ENCODE assay signal across 15 cellular contexts in genomic region chr5:1461396-1461795, GRCh38. TPM values are rescaled to one million over a fixed set of nuclear protein-coding genes. Genes with fewer than 3 reads are reported as not detected.
A peak's percentile ranks its signal among the peaks of the same experiment; 100 is the strongest.
DNase-seq lines count a peak whose midpoint lies in the region; ATAC-seq and TF ChIP-seq lines count a peak whose summit lies in the region.
"Had no signal": no experiment of that assay in that cellular context is flagged by ENCODE, and none has a peak within 500 bp of the region (broad histone marks: within the 10 kb centered on the region; RNA-seq: fewer than 3 reads in every experiment).

No MANE protein-coding gene starts in this region.

- peaks cover 3% of the 10 kb centered on the region; the same call in 1 of the 2 replicates for H4K20me1 ChIP-seq in GM23338 (replicated peaks; ENCODE audit: insufficient read depth)

- H3K4me3 ChIP-seq in GM23338, result no peak overlapping the region
- H3K4me3 ChIP-seq: A549 had no signal

- H3K9me3 Mint-ChIP-seq in GM23338, result peaks cover 48% of the 10 kb centered on the region
- H3K9me3 Mint-ChIP-seq: CD8-positive, alpha-beta T cell had no signal

- no peak for ATAC-seq in Right ventricle myocardium superior (ENCODE audit: poor library complexity)
- no peak for ATAC-seq in left cardiac atrium
- ATAC-seq in GM23338, result no peak
- ATAC-seq: A549; CD8-positive, alpha-beta T cell had no signal

- H3K36me3 ChIP-seq in GM23338 (ENCODE audit: insufficient read depth), result peaks cover 43% of the 10 kb centered on the region

- H3K27me3 Mint-ChIP-seq in GM23338 (ENCODE audit: insufficient read depth, low read depth, poor library complexity), result peaks cover 15% of the 10 kb centered on the region

- intact Hi-C loops in Right ventricle myocardium superior (cut with DNase I), result no loop called here
- intact Hi-C loops in left cardiac atrium (cut with DNase I), result no loop called here
- intact Hi-C loops in posterior vena cava (cut with DNase I), result loop anchor here in 1 of 2 donors (5.0 kb wide), 1 partner anchor 1936 kb away; no protein-coding TSS in a partner anchor

- H3K36me3 Mint-ChIP-seq in GM23338 (ENCODE audit: low read depth), result peaks cover 92% of the 10 kb centered on the region

- DNase-seq in Right ventricle myocardium superior (peak; percentile 8), left cardiac atrium (no peak), GM23338 (ENCODE audit: low spot score) (no peak), posterior vena cava (ENCODE audit: low spot score) (peak; percentile 69), RPMI8226 (no peak), NCI-H146 treated with DMSO at 0.1 percent for 48 hours (lab: John Stamatoyannopoulos, UW; ENCODE audit: unreplicated experiment) (no peak), NCI-H2171 treated with DMSO at 0.1 percent for 48 hours (lab: John Stamatoyannopoulos, UW) (no peak)
- DNase-seq: CD8-positive, alpha-beta T cell; COR-L47; DND-41; GDM1 had no signal

- no peaks in the 10 kb centered on the region for H3K4me1 ChIP-seq in GM23338 (ENCODE audit: insufficient read depth)
- H3K4me1 ChIP-seq: A549 had no signal

- TF ChIP-seq CTCF in GM23338 (conservative IDR thresholded peaks at IDR 0.05; ENCODE audit: low read depth in 2 of 2), result no peak

- no peak overlapping the region for H3K4me3 Mint-ChIP-seq in GM23338
- H3K4me3 Mint-ChIP-seq: CD14-positive monocyte; CD8-positive, alpha-beta T cell had no signal

- no peaks in the 10 kb centered on the region for H3K79me2 ChIP-seq in GM23338 (replicated peaks; ENCODE audit: insufficient read depth)

- no peak overlapping the region for H3K27ac Mint-ChIP-seq in GM23338
- H3K27ac Mint-ChIP-seq: CD8-positive, alpha-beta T cell had no signal

- H3K4me1 Mint-ChIP-seq in GM23338, result no peaks in the 10 kb centered on the region; the same call in 2 of the 3 replicates
- H3K4me1 Mint-ChIP-seq: CD14-positive monocyte had no signal

- H3K9me2 ChIP-seq in GM23338 (ENCODE audit: insufficient read depth), result no peaks in the 10 kb centered on the region

- H3K4me2 ChIP-seq in GM23338, result no peak overlapping the region
- H3K4me2 ChIP-seq: A549 had no signal

- no peak overlapping the region for H2AFZ ChIP-seq in GM23338

- H3K27me3 ChIP-seq in GM23338 (ENCODE audit: insufficient read depth), result no peaks in the 10 kb centered on the region

- 0 out of 2 replicates have a peak overlapping the region, but pooled peaks have one; percentile 74 for H3K27ac ChIP-seq in GM23338 (ENCODE audit: low read depth)
- H3K27ac ChIP-seq: A549 had no signal

- H3F3A ChIP-seq in GM23338 (replicated peaks; ENCODE audit: low read depth), result peaks cover 64% of the 10 kb centered on the region

TF ChIP-seq in GM23338, 12 proteins besides CTCF, POLR2A, EP300 and RAD21:
- TF ChIP-seq ZNF331 (CRISPR knock-in tag; IDR thresholded peaks at IDR 0.05; ENCODE audit: low read depth), result no peak
- TF ChIP-seq CREB1 (CRISPR knock-in tag; IDR thresholded peaks at IDR 0.05; ENCODE audit: low read depth), result no peak
- TF ChIP-seq ETS1 (IDR thresholded peaks at IDR 0.05), result no peak
- TF ChIP-seq ZNF114 (CRISPR knock-in tag; IDR thresholded peaks at IDR 0.05), result no peak

RNA-seq across cellular contexts. Expression of gene SLC6A3, which starts 16.2 kb away (rescaled TPM):
- not detected for total RNA-seq in Right ventricle myocardium superior
- total RNA-seq in left cardiac atrium, result under 1 TPM in 1 of 2 donors, not detected in 1; 0.06 TPM
- 0.85 and 1.0 TPM in 2 replicates for total RNA-seq in GM23338 (2014; rRNA removed; shearing (Covaris generic))
- 0.31 and 0.76 TPM in 2 replicates for polyA plus RNA-seq in GM23338 (2016; fragmentation: Nextera tagmentation; extraction: Ambion mirVana)
- total RNA-seq in posterior vena cava, result under 1 TPM; 0.10 to 0.19 TPM
- total RNA-seq: CD8-positive, alpha-beta T cell had no signal
- polyA plus RNA-seq: AG04450, BJ, CD14-positive monocyte had no signal

Comparison
In these comparisons a context has a peak if more than half of its experiments do, and no peak if none do; other contexts are left out.
1. DNase-seq: peak in Right ventricle myocardium superior (single experiment) and posterior vena cava (single experiment); none in left cardiac atrium (single experiment), GM23338 (single experiment), RPMI8226 (single experiment), NCI-H146 treated with DMSO at 0.1 percent for 48 hours (single experiment) and NCI-H2171 treated with DMSO at 0.1 percent for 48 hours (single experiment).